ENCODE assay signal across 8 cellular contexts in the genomic region with DNA sequence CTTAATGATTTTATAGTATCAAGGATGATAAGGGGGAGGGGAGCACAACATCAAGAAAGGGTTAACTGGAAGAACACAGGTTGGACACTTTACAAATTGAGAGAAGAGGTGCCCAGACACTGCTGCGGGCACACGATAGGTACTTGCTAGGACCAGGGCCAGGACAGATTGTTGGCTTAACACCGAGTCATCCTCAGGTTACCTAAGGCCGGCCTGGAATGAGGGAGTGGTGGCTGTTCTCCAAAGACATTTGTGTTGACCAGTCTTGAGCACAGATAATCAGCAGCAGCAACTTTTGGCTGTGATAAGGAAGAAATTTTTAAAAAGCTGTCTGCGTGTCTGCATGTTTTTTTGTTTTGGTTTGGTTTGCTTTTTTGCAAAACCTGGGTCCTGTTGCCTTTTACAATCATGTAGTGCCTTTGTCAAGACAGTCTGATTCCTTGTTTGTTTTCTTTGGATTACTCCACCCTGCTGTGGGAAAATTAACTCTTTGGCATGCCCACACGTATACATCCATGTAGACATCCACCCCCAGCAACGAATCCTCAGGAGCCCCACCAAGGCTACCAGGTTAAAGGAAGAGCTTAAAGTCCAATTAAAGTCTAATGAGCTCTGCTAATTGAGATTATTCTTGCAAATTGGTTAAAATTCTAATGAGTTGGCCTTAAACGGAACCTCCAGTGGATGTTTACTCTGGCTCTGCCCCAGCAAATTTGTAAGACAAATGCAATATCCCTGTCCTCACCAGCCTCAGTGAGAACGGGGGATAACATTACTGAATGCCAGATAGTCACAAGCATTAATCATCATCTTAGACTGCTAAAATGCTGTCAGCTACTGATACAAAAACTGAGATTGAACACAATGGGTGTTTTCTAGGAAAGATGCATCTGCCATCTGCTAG.
DNase-seq lines count a peak whose midpoint lies in the region; ATAC-seq and TF ChIP-seq lines count a peak whose summit lies in the region.

No MANE protein-coding gene starts in this region.

- no peak overlapping the region for H3K4me3 ChIP-seq in MG63

- H3K36me3 ChIP-seq in MG63: no peaks in the 10 kb centered on the region

- no peaks in the 10 kb centered on the region for H3K9me3 ChIP-seq in MG63

- H3K4me3 Mint-ChIP-seq in brain: peak overlapping the region in 2 of 5 experiments; percentile 37 to 44

- H3K36me3 Mint-ChIP-seq in brain: no peaks in the 10 kb centered on the region

- ATAC-seq in HG02870 (IDR thresholded peaks at IDR 0.05; ENCODE audit: unreplicated experiment) (no peak), GM18519 (IDR thresholded peaks at IDR 0.05; ENCODE audit: low FRiP score, unreplicated experiment) (no peak), GM21619 (IDR thresholded peaks at IDR 0.05; ENCODE audit: unreplicated experiment) (no peak)

- peaks cover 11% of the 10 kb centered on the region for H3K27me3 Mint-ChIP-seq in brain

- peak overlapping the region in 3 of 5 experiments; percentile 5 to 81 (median 44) for H3K27ac Mint-ChIP-seq in brain

- peak; percentile 76 for DNase-seq in AG09319 (ENCODE audit: extremely low read depth, low read depth)
- DNase-seq in MG63: peak; percentile 64
- peak; percentile 43 to 78 for DNase-seq in lung microvascular endothelial cell (ENCODE audit: low read depth in 2 of 2)
- no peak for DNase-seq in germinal center (ENCODE audit: low spot score)

- no peaks in the 10 kb centered on the region for H3K27me3 ChIP-seq in MG63

- peaks cover 0 to 7% (median 0%) of the 10 kb centered on the region in 5 experiments for H3K9me3 Mint-ChIP-seq in brain

- H3K4me1 Mint-ChIP-seq in brain: peaks cover 22% of the 10 kb centered on the region

- TF ChIP-seq CTCF in AG09319 (IDR thresholded peaks at IDR 0.05; ENCODE audit: low read depth, low read length) (no peak), brain (conservative IDR thresholded peaks at IDR 0.05) (no peak)
